ENCODE assay signal across 8 cellular contexts in the genomic region with DNA sequence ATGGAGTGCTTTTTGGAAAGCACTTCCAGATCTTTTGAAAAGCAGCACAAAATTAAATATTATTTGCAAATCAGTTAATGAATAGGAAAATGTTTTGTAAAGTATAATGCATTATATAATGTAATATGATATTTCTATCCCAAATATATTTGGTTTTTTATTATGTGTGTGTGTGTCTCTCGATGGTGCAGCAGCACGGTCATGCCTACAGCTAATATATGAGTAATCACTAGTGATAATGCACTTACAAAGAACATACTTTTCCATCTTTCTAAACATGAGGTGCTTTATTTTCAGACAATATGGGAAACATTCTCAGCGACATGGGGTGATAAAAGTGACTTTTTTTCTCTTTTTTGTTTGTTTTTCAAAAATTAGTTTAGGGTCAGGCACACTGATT.
A peak's percentile ranks its signal among the peaks of the same experiment; 100 is the strongest.
DNase-seq lines count a peak whose midpoint lies in the region; ATAC-seq and TF ChIP-seq lines count a peak whose summit lies in the region.

No MANE protein-coding gene starts in this region.

- H3K9me2 ChIP-seq in Loucy (replicated peaks; ENCODE audit: low read depth, low read length): no peaks in the 10 kb centered on the region

- H3K27me3 ChIP-seq in BLaER1 treated with 17β-estradiol and CSF1 and Interleukin-3, amounts not matched to agents 10 nM and 100 nM: no peaks in the 10 kb centered on the region
- H3K27me3 ChIP-seq in Loucy (ENCODE audit: insufficient read depth, low read length, poor library complexity, severe bottlenecking): no peaks in the 10 kb centered on the region

- peak overlapping the region; percentile 94 for H3K27ac Mint-ChIP-seq in dendritic cell treated with granulocyte-macrophage colony-stimulating factor and Interleukin-4, amounts not matched to agents 40 ng/mL and 50 ng/mL, for 4 days
- no peak overlapping the region for H3K27ac Mint-ChIP-seq in nephron

- H3K4me1 Mint-ChIP-seq in dendritic cell treated with granulocyte-macrophage colony-stimulating factor and Interleukin-4, amounts not matched to agents 40 ng/mL and 50 ng/mL, for 4 days (ENCODE audit: low read depth): peaks cover 14% of the 10 kb centered on the region
- peaks cover 34% of the 10 kb centered on the region for H3K4me1 Mint-ChIP-seq in nephron

- H3K4me2 ChIP-seq in BLaER1 treated with 17β-estradiol and CSF1 and Interleukin-3, amounts not matched to agents 10 nM and 100 nM: peak overlapping the region; percentile 72 to 91 (median 81); a peak in 21 of 22 replicates
- H3K4me2 ChIP-seq in Loucy (ENCODE audit: low read depth, low read length, poor library complexity, severe bottlenecking): peak overlapping the region; percentile 93

- peaks cover 0 to 25% (median 14%) of the 10 kb centered on the region in 11 experiments; a peak in 16 of 22 replicates for H4K20me1 ChIP-seq in BLaER1 treated with 17β-estradiol and CSF1 and Interleukin-3, amounts not matched to agents 10 nM and 100 nM
- H4K20me1 ChIP-seq in Loucy (ENCODE audit: insufficient read depth, low read length, poor library complexity, severe bottlenecking): peaks cover 24% of the 10 kb centered on the region

- H3K4me3 ChIP-seq in BLaER1 treated with 17β-estradiol and CSF1 and Interleukin-3, amounts not matched to agents 10 nM and 100 nM: no peak overlapping the region; a peak in 2 of 20 replicates
- H3K4me3 ChIP-seq in Loucy (ENCODE audit: low read length, poor library complexity, severe bottlenecking): peak overlapping the region; percentile 80

- H3K36me3 Mint-ChIP-seq in dendritic cell treated with granulocyte-macrophage colony-stimulating factor and Interleukin-4, amounts not matched to agents 40 ng/mL and 50 ng/mL, for 4 days (ENCODE audit: low read depth): peaks cover 16% of the 10 kb centered on the region
- H3K36me3 Mint-ChIP-seq in nephron (ENCODE audit: low read depth): peaks cover 4% of the 10 kb centered on the region

- H3K79me2 ChIP-seq in Loucy (ENCODE audit: insufficient read depth, low read length): peaks cover 30% of the 10 kb centered on the region

- no peak for DNase-seq in cortex of kidney (lab: John Stamatoyannopoulos, UW)
- no peak for DNase-seq in amygdala (lab: John Stamatoyannopoulos, UW)
- DNase-seq in NCI-H524 treated with DMSO at 0.1 percent for 48 hours (lab: John Stamatoyannopoulos, UW): no peak

- peak overlapping the region in 2 of 11 experiments; percentile 98; a peak in 3 of 22 replicates for H3K9ac ChIP-seq in BLaER1 treated with 17β-estradiol and CSF1 and Interleukin-3, amounts not matched to agents 10 nM and 100 nM
- peak overlapping the region; percentile 88 for H3K9ac ChIP-seq in Loucy (ENCODE audit: low read depth, low read length, poor library complexity, severe bottlenecking)

- no peak overlapping the region; a peak in 1 of 22 replicates for H3K27ac ChIP-seq in BLaER1 treated with 17β-estradiol and CSF1 and Interleukin-3, amounts not matched to agents 10 nM and 100 nM

- no peak for TF ChIP-seq CTCF in Loucy (conservative IDR thresholded peaks at IDR 0.05; ENCODE audit: low read length)
- TF ChIP-seq CTCF in nephron (IDR thresholded peaks at IDR 0.05; ENCODE audit: unreplicated experiment in 3 of 3): no peak

- H3K4me3 Mint-ChIP-seq in dendritic cell treated with granulocyte-macrophage colony-stimulating factor and Interleukin-4, amounts not matched to agents 40 ng/mL and 50 ng/mL, for 4 days: no peak overlapping the region
- H3K4me3 Mint-ChIP-seq in nephron: peak overlapping the region; percentile 89 to 93 (median 91)

- no peaks in the 10 kb centered on the region for H3K9me3 Mint-ChIP-seq in dendritic cell treated with granulocyte-macrophage colony-stimulating factor and Interleukin-4, amounts not matched to agents 40 ng/mL and 50 ng/mL, for 4 days
- H3K9me3 Mint-ChIP-seq in nephron: no peaks in the 10 kb centered on the region

- peaks cover 29 to 36% (median 33%) of the 10 kb centered on the region in 10 experiments for H3K4me1 ChIP-seq in BLaER1 treated with 17β-estradiol and CSF1 and Interleukin-3, amounts not matched to agents 10 nM and 100 nM
- peaks cover 30% of the 10 kb centered on the region for H3K4me1 ChIP-seq in Loucy (ENCODE audit: insufficient read depth, low read length, poor library complexity, severe bottlenecking)

- peaks cover 0 to 7% (median 0%) of the 10 kb centered on the region in 11 experiments; a peak in 3 of 22 replicates for H3K36me3 ChIP-seq in BLaER1 treated with 17β-estradiol and CSF1 and Interleukin-3, amounts not matched to agents 10 nM and 100 nM
- no peaks in the 10 kb centered on the region for H3K36me3 ChIP-seq in Loucy (ENCODE audit: insufficient read depth, low read length)

- H3K27me3 Mint-ChIP-seq in dendritic cell treated with granulocyte-macrophage colony-stimulating factor and Interleukin-4, amounts not matched to agents 40 ng/mL and 50 ng/mL, for 4 days: no peaks in the 10 kb centered on the region
- H3K27me3 Mint-ChIP-seq in nephron (ENCODE audit: low read depth): peaks cover 4% of the 10 kb centered on the region

- no peaks in the 10 kb centered on the region for H3F3A ChIP-seq in Loucy (ENCODE audit: low read depth)

- 0 out of 22 replicates have a peak, but pooled peaks cover 0 to 4% (median 0%) of the 10 kb centered on the region in 11 experiments for H3K9me3 ChIP-seq in BLaER1 treated with 17β-estradiol and CSF1 and Interleukin-3, amounts not matched to agents 10 nM and 100 nM (replicated peaks in 1 of 11)
- H3K9me3 ChIP-seq in Loucy (ENCODE audit: insufficient read depth, low read depth, low read length): no peaks in the 10 kb centered on the region

- no peak overlapping the region for H2AFZ ChIP-seq in Loucy (ENCODE audit: low read length)

- intact Hi-C loops in dendritic cell treated with granulocyte-macrophage colony-stimulating factor and Interleukin-4, amounts not matched to agents 40 ng/mL and 50 ng/mL, for 4 days (cut with micrococcal nuclease): no loop called here

- no peak for ATAC-seq in GM18511 (IDR thresholded peaks at IDR 0.05; ENCODE audit: unreplicated experiment)
